ENCODE assay signal across 23 cellular contexts in the genomic region with DNA sequence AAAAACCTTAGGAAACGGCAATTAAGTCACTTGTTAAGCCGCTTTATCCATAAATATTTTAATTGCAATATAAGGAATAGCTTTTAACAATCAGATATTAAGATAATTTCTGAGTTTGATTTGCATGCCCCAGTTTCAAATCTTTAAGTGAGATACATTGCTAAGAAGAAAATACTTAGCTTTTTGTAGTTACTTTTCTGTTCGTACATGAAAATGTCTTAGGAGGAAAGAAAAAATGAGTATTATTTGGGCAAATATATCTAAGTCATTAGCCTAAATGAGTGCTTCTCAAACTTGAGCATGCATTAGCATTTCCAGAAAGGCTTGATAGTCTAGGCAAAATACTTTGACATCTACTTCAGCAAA. TPM values are rescaled to one million over a fixed set of nuclear protein-coding genes. Genes with fewer than 3 reads are reported as not detected.
DNase-seq lines count a peak whose midpoint lies in the region; ATAC-seq and TF ChIP-seq lines count a peak whose summit lies in the region.
"Had no signal": no experiment of that assay in that cellular context is flagged by ENCODE, and none has a peak within 500 bp of the region (broad histone marks: within the 10 kb centered on the region; RNA-seq: fewer than 3 reads in every experiment).

No MANE protein-coding gene starts in this region.

- H3F3A ChIP-seq in Loucy (ENCODE audit: low read depth) (no peaks in the 10 kb centered on the region), SK-N-SH (replicated peaks; ENCODE audit: insufficient read depth) (peaks cover 29% of the 10 kb centered on the region)

- peak overlapping the region in 1 of 2 donors; percentile 49 for H3K4me3 Mint-ChIP-seq in activated T-cell treated with anti-CD3 and anti-CD28 coated beads, Interleukin-2, amount 50 U/mL, for 72 hours
- no peak overlapping the region for H3K4me3 Mint-ChIP-seq in activated T-cell treated with anti-CD3 and anti-CD28 coated beads, Interleukin-2, amount 50 U/mL, for 24 hours
- H3K4me3 Mint-ChIP-seq in central memory CD8-positive, alpha-beta T cell = peak overlapping the region; percentile 52
- H3K4me3 Mint-ChIP-seq: mesothelial cell of epicardium had no signal

- H3K4me1 ChIP-seq in Loucy (ENCODE audit: insufficient read depth, low read length, poor library complexity, severe bottlenecking) = peaks cover 57% of the 10 kb centered on the region
- peaks cover 31% of the 10 kb centered on the region for H3K4me1 ChIP-seq in parathyroid adenoma
- peaks cover 7 to 16% of the 10 kb centered on the region in 2 experiments; a peak in 3 of 4 replicates for H3K4me1 ChIP-seq in SK-N-SH (ENCODE audit: control insufficient read depth in 1 of 2, insufficient read depth in 2 of 2, low read depth in 1 of 2, low read length in 1 of 2)

- DNase-seq in activated T-cell treated with anti-CD3 and anti-CD28 coated beads, Interleukin-2, amount 50 U/mL, for 72 hours = no peak
- no peak for DNase-seq in activated T-cell treated with anti-CD3 and anti-CD28 coated beads, Interleukin-2, amount 50 U/mL, for 24 hours
- no peak for DNase-seq in central memory CD8-positive, alpha-beta T cell (ENCODE audit: low spot score in 2 of 2)
- no peak for DNase-seq in SK-N-SH
- DNase-seq: ACHN; activated effector memory CD4-positive, alpha-beta T cell treated with Interleukin-2 at 50 U/mL for 16 hours; colonic mucosa; DMS79 treated with DMSO at 0.1 percent for 48 hours; NCI-H1048; NCI-H2107; NCI-H510A treated with DMSO at 0.1 percent for 48 hours; stimulated activated naive CD4-positive, alpha-beta T cell; transverse colon; WERI-Rb-1 had no signal

- peak overlapping the region; percentile 93 for H3K4me3 ChIP-seq in Loucy (ENCODE audit: low read length, poor library complexity, severe bottlenecking)
- H3K4me3 ChIP-seq in parathyroid adenoma (ENCODE audit: low read depth, low read length) = peak overlapping the region; percentile 6
- no peak overlapping the region for H3K4me3 ChIP-seq in SK-N-SH (ENCODE audit: low read depth in 2 of 2, low read length in 1 of 2)
- H3K4me3 ChIP-seq: colonic mucosa, HAP-1, transverse colon had no signal

- H3K27me3 ChIP-seq in Loucy (ENCODE audit: insufficient read depth, low read length, poor library complexity, severe bottlenecking) (no peaks in the 10 kb centered on the region), parathyroid adenoma (ENCODE audit: control insufficient read depth, insufficient read depth, low read length) (no peaks in the 10 kb centered on the region), SK-N-SH (ENCODE audit: insufficient read depth) (no peaks in the 10 kb centered on the region)
- H3K27me3 ChIP-seq: ascending aorta, colonic mucosa, neutrophil, transverse colon had no signal

- POLR2A ChIA-PET in SK-N-SH (lab: Yijun Ruan, JAX) = no interaction called here

- TF ChIP-seq EP300 in SK-N-SH (IDR thresholded peaks at IDR 0.05; ENCODE audit: borderline replicate concordance in 1 of 2, low read depth in 1 of 2, low read length in 1 of 2) = no peak

- H3K9ac ChIP-seq in Loucy (ENCODE audit: low read depth, low read length, poor library complexity, severe bottlenecking) = no peak overlapping the region
- no peak overlapping the region for H3K9ac ChIP-seq in parathyroid adenoma
- no peak overlapping the region for H3K9ac ChIP-seq in SK-N-SH

- H4K20me1 ChIP-seq in Loucy (ENCODE audit: insufficient read depth, low read length, poor library complexity, severe bottlenecking) (peaks cover 97% of the 10 kb centered on the region), SK-N-SH (ENCODE audit: insufficient read depth) (peaks cover 97% of the 10 kb centered on the region)

- H3K27me3 Mint-ChIP-seq in activated T-cell treated with anti-CD3 and anti-CD28 coated beads, Interleukin-2, amount 50 U/mL, for 72 hours (ENCODE audit: low read depth) = no peaks in the 10 kb centered on the region
- no peaks in the 10 kb centered on the region for H3K27me3 Mint-ChIP-seq in activated T-cell treated with anti-CD3 and anti-CD28 coated beads, Interleukin-2, amount 50 U/mL, for 24 hours
- no peaks in the 10 kb centered on the region for H3K27me3 Mint-ChIP-seq in central memory CD8-positive, alpha-beta T cell

- ATAC-seq in activated T-cell treated with anti-CD3 and anti-CD28 coated beads, Interleukin-2, amount 50 U/mL, for 72 hours (replicated peaks in 1 of 2) = no peak
- ATAC-seq in central memory CD8-positive, alpha-beta T cell (replicated peaks; ENCODE audit: extremely low read depth, poor library complexity, severe bottlenecking) = no peak
- no peak for ATAC-seq in GM19463 (IDR thresholded peaks at IDR 0.05; ENCODE audit: unreplicated experiment)
- ATAC-seq in HG03521 (IDR thresholded peaks at IDR 0.05; ENCODE audit: unreplicated experiment) = no peak

- H3K79me2 ChIP-seq in Loucy (ENCODE audit: insufficient read depth, low read length) (peaks cover 99% of the 10 kb centered on the region), parathyroid adenoma (peaks cover 65% of the 10 kb centered on the region), SK-N-SH (ENCODE audit: insufficient read depth) (peaks cover 99% of the 10 kb centered on the region)

- H3K27ac ChIP-seq in parathyroid adenoma (peak overlapping the region; percentile 69), SK-N-SH (ENCODE audit: low read depth in 2 of 2, low read length in 1 of 2) (no peak overlapping the region)
- H3K27ac ChIP-seq: ascending aorta, colonic mucosa, HL-60, neutrophil, transverse colon, WERI-Rb-1 had no signal

- no peak for TF ChIP-seq RAD21 in SK-N-SH (IDR thresholded peaks at IDR 0.05; ENCODE audit: low read length)

- H3K27ac Mint-ChIP-seq in activated T-cell treated with anti-CD3 and anti-CD28 coated beads, Interleukin-2, amount 50 U/mL, for 72 hours = peak overlapping the region; percentile 1
- H3K27ac Mint-ChIP-seq in activated T-cell treated with anti-CD3 and anti-CD28 coated beads, Interleukin-2, amount 50 U/mL, for 24 hours = no peak overlapping the region
- H3K27ac Mint-ChIP-seq in central memory CD8-positive, alpha-beta T cell (ENCODE audit: low read depth) = no peak overlapping the region

- H3K9me3 ChIP-seq in Loucy (ENCODE audit: insufficient read depth, low read depth, low read length) = no peaks in the 10 kb centered on the region
- H3K9me3 ChIP-seq in parathyroid adenoma (ENCODE audit: control insufficient read depth, low read length) = no peaks in the 10 kb centered on the region
- no peaks in the 10 kb centered on the region for H3K9me3 ChIP-seq in SK-N-SH
- H3K9me3 ChIP-seq: ascending aorta, colonic mucosa, HAP-1, neutrophil, transverse colon had no signal

- H3K9me2 ChIP-seq in Loucy (replicated peaks; ENCODE audit: low read depth, low read length) (no peaks in the 10 kb centered on the region), SK-N-SH (no peaks in the 10 kb centered on the region)

- peak overlapping the region; percentile 75 for H3K4me2 ChIP-seq in Loucy (ENCODE audit: low read depth, low read length, poor library complexity, severe bottlenecking)
- peak overlapping the region; percentile 45 for H3K4me2 ChIP-seq in parathyroid adenoma (ENCODE audit: low read length)
- H3K4me2 ChIP-seq in SK-N-SH = no peak overlapping the region

- H2AFZ ChIP-seq in Loucy (ENCODE audit: low read length) (no peak overlapping the region), parathyroid adenoma (no peak overlapping the region), SK-N-SH (ENCODE audit: low read depth) (no peak overlapping the region)

- H3K4me1 Mint-ChIP-seq in activated T-cell treated with anti-CD3 and anti-CD28 coated beads, Interleukin-2, amount 50 U/mL, for 72 hours (ENCODE audit: low read depth) = peaks cover 64% of the 10 kb centered on the region
- peaks cover 69% of the 10 kb centered on the region for H3K4me1 Mint-ChIP-seq in activated T-cell treated with anti-CD3 and anti-CD28 coated beads, Interleukin-2, amount 50 U/mL, for 24 hours (ENCODE audit: low read depth)
- peaks cover 40% of the 10 kb centered on the region for H3K4me1 Mint-ChIP-seq in central memory CD8-positive, alpha-beta T cell

- CTCF ChIA-PET in SK-N-SH (lab: Yijun Ruan, JAX) = no interaction called here

- TF ChIP-seq CTCF in Loucy (conservative IDR thresholded peaks at IDR 0.05; ENCODE audit: low read length) (no peak), parathyroid adenoma (IDR thresholded peaks at IDR 0.05) (no peak), SK-N-SH (IDR thresholded peaks at IDR 0.05) (no peak)

- WGBS in SK-N-SH (ENCODE audit: low lambda C conversion rate) = 94% methylated on average over 3 of the region's 3 CpGs

- peaks cover 70% of the 10 kb centered on the region for H3K36me3 ChIP-seq in Loucy (ENCODE audit: insufficient read depth, low read length)
- no peaks in the 10 kb centered on the region for H3K36me3 ChIP-seq in parathyroid adenoma (ENCODE audit: control insufficient read depth, insufficient read depth, low read length)
- peaks cover 54 to 82% of the 10 kb centered on the region in 2 experiments for H3K36me3 ChIP-seq in SK-N-SH (replicated peaks in 1 of 2; ENCODE audit: control insufficient read depth in 1 of 2, insufficient read depth in 2 of 2, low read length in 1 of 2)

- H3K9me3 Mint-ChIP-seq in activated T-cell treated with anti-CD3 and anti-CD28 coated beads, Interleukin-2, amount 50 U/mL, for 72 hours = no peaks in the 10 kb centered on the region
- no peaks in the 10 kb centered on the region for H3K9me3 Mint-ChIP-seq in activated T-cell treated with anti-CD3 and anti-CD28 coated beads, Interleukin-2, amount 50 U/mL, for 24 hours
- H3K9me3 Mint-ChIP-seq in central memory CD8-positive, alpha-beta T cell = no peaks in the 10 kb centered on the region
- H3K9me3 Mint-ChIP-seq: mesothelial cell of epicardium had no signal

- peaks cover 16 to 48% of the 10 kb centered on the region in 2 donors for H3K36me3 Mint-ChIP-seq in activated T-cell treated with anti-CD3 and anti-CD28 coated beads, Interleukin-2, amount 50 U/mL, for 72 hours (ENCODE audit: insufficient read depth in 2 of 2)
- peaks cover 94% of the 10 kb centered on the region for H3K36me3 Mint-ChIP-seq in activated T-cell treated with anti-CD3 and anti-CD28 coated beads, Interleukin-2, amount 50 U/mL, for 24 hours (ENCODE audit: low read depth)
- peaks cover 79% of the 10 kb centered on the region for H3K36me3 Mint-ChIP-seq in central memory CD8-positive, alpha-beta T cell (ENCODE audit: insufficient read depth)

TF ChIP-seq in SK-N-SH, 30 proteins besides CTCF, POLR2A, EP300 and RAD21 (continues in another document):
- TF ChIP-seq, protein P1, sequence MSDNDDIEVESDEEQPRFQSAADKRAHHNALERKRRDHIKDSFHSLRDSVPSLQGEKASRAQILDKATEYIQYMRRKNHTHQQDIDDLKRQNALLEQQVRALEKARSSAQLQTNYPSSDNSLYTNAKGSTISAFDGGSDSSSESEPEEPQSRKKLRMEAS (IDR thresholded peaks at IDR 0.05; ENCODE audit: low read depth) = no peak
- TF ChIP-seq GABPA (IDR thresholded peaks at IDR 0.05; ENCODE audit: low read depth) = no peak

RNA-seq across cellular contexts. Expression of a gene that starts 6.4 kb away (rescaled TPM):
- 100 to 1,000 TPM; 181 to 188 TPM for total RNA-seq in activated T-cell treated with anti-CD3 and anti-CD28 coated beads, Interleukin-2, amount 50 U/mL, for 72 hours
- 122 and 167 TPM in 2 replicates for polyA plus RNA-seq in SK-N-SH (2012; rRNA removed)
- polyA plus RNA-seq in SK-N-SH (2012; cell fraction: cytosol; rRNA removed) = 125 and 128 TPM in 2 replicates
- 163 and 243 TPM in 2 replicates for polyA plus RNA-seq in SK-N-SH (2012; cell fraction: nucleus; rRNA removed)

RNA-seq across cellular contexts. Expression of a gene that starts 14.4 kb away (rescaled TPM):
- 10 to 100 TPM; 32.6 to 40.0 TPM for total RNA-seq in activated T-cell treated with anti-CD3 and anti-CD28 coated beads, Interleukin-2, amount 50 U/mL, for 72 hours
- 14.2 and 19.4 TPM in 2 replicates for polyA plus RNA-seq in SK-N-SH (2012; rRNA removed)
- polyA plus RNA-seq in SK-N-SH (2012; cell fraction: cytosol; rRNA removed) = 16.3 and 18.9 TPM in 2 replicates
- polyA plus RNA-seq in SK-N-SH (2012; cell fraction: nucleus; rRNA removed) = 28.3 and 44.4 TPM in 2 replicates

Comparison
In these comparisons a context has a peak if more than half of its experiments do, and no peak if none do; other contexts are left out.
1. H3K4me3 ChIP-seq: peak in Loucy (single experiment) and parathyroid adenoma (single experiment); none in SK-N-SH (0 of 2).